ENCODE assay signal across 26 cellular contexts in the genomic region with DNA sequence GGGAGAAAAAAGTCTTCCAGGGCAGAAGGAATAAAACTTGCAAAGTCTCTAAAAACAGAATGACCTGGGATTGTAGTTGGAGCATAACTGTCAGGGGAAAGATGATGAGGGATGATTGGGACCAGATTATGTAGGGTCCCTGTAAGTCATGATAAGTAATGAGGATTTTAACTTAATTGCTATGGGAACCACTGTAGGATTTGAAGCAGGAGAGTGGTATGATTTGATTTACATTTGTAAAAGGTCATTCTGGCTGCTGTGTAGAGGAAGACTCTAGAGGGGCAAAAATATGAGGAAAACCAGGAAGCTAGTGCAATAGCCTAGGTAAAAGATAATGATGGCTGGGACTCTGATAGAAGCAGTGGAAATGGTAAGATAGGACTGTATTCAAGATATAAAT.
"Had no signal": no experiment of that assay in that cellular context is flagged by ENCODE, and none has a peak within 500 bp of the region (broad histone marks: within the 10 kb centered on the region; RNA-seq: fewer than 3 reads in every experiment).

No MANE protein-coding gene starts in this region.

- H3K4me1 ChIP-seq: stomach, tibial artery, tibial nerve, transverse colon, upper lobe of left lung, upper lobe of right lung, uterus, vagina had no signal

- H3K27me3 ChIP-seq: stomach, suprapubic skin, testis, thyroid gland, tibial artery, tibial nerve, transverse colon, upper lobe of left lung, upper lobe of right lung, uterus, vagina had no signal

- H3K9me3 ChIP-seq: stomach, suprapubic skin, testis, thoracic aorta, thyroid gland, tibial artery, tibial nerve, transverse colon, upper lobe of left lung, upper lobe of right lung, uterus, vagina had no signal

- H3K36me3 ChIP-seq: stomach, suprapubic skin, thoracic aorta, thyroid gland, tibial artery, tibial nerve, transverse colon, upper lobe of left lung, upper lobe of right lung, uterus, vagina had no signal

- H3K27ac ChIP-seq: stomach, suprapubic skin, testis, thoracic aorta, thyroid gland, tibial artery, tibial nerve, transverse colon, upper lobe of left lung, upper lobe of right lung, uterus, vagina had no signal

- ATAC-seq: stimulated activated effector memory CD8-positive, alpha-beta T cell treated with anti-CD3 and anti-CD28 coated beads, Interleukin-12 subunit alpha, Interleukin-12 subunit beta, amount 100 ng/mL, for 72 hours; stimulated activated memory B cell treated with anti-CD40 and anti-IgM and Interleukin-4, amounts not matched to agents 10 μg/mL and 1 μg/mL and 100 μg/mL, for 72 hours; stimulated activated naive B cell treated with anti-CD40 and anti-IgM and Interleukin-4, amounts not matched to agents 10 μg/mL and 1 μg/mL and 100 μg/mL, for 72 hours; stimulated activated naive CD8-positive, alpha-beta T cell treated with anti-CD3 and anti-CD28 coated beads, Interleukin-15, amount 100 ng/mL, for 72 hours; stimulated activated naive CD8-positive, alpha-beta T cell treated with anti-CD3 and anti-CD28 coated beads, Interleukin-15, Interleukin-2, amounts not matched to agents 100 U/mL and 50 U/mL, for 24 hours; upper lobe of right lung had no signal

- DNase-seq: stimulated activated CD4-positive, alpha-beta T cell treated with anti-CD3 and anti-CD28 coated beads, Interleukin-2, amount 100 ng/mL, for 48 hours; stimulated activated CD4-positive, alpha-beta T cell treated with anti-CD3 and anti-CD28 coated beads, Interleukin-4, amount 100 ng/mL, for 1 hour; stimulated activated CD4-positive, alpha-beta T cell treated with anti-CD3 and anti-CD28 coated beads, Interleukin-4, amount 100 ng/mL, for 24 hours; stimulated activated CD4-positive, alpha-beta T cell treated with anti-CD3 and anti-CD28 coated beads, Interleukin-4, amount 100 ng/mL, for 4 hours; stimulated activated CD8-positive, alpha-beta memory T cell treated with anti-CD3 and anti-CD28 coated beads, Interleukin-4, amount 100 ng/mL, for 48 hours; stimulated activated naive B cell treated with anti-CD40 and anti-IgM and Interleukin-4, amounts not matched to agents 10 μg/mL and 1 μg/mL and 100 μg/mL, for 72 hours; stimulated activated naive CD4-positive, alpha-beta T cell; stimulated activated naive CD4-positive, alpha-beta T cell treated with Interleukin-2 at 50 U/mL for 16 hours; stimulated activated naive CD8-positive, alpha-beta T cell treated with anti-CD3 and anti-CD28 coated beads, Interleukin-15, amount 100 ng/mL, for 72 hours; stimulated activated naive CD8-positive, alpha-beta T cell treated with anti-CD3 and anti-CD28 coated beads, Interleukin-15, Interleukin-2, amounts not matched to agents 100 U/mL and 50 U/mL, for 24 hours; stomach; substantia nigra; testis; thyroid gland; tibial artery; transverse colon; upper lobe of left lung; upper lobe of right lung; uterus had no signal

- FAIRE-seq: urothelium cell line had no signal

- H3K4me3 ChIP-seq: stomach, suprapubic skin, testis, thoracic aorta, thyroid gland, tibial artery, tibial nerve, transverse colon, upper lobe of left lung, upper lobe of right lung, uterus, vagina had no signal
